In the genomic region with DNA sequence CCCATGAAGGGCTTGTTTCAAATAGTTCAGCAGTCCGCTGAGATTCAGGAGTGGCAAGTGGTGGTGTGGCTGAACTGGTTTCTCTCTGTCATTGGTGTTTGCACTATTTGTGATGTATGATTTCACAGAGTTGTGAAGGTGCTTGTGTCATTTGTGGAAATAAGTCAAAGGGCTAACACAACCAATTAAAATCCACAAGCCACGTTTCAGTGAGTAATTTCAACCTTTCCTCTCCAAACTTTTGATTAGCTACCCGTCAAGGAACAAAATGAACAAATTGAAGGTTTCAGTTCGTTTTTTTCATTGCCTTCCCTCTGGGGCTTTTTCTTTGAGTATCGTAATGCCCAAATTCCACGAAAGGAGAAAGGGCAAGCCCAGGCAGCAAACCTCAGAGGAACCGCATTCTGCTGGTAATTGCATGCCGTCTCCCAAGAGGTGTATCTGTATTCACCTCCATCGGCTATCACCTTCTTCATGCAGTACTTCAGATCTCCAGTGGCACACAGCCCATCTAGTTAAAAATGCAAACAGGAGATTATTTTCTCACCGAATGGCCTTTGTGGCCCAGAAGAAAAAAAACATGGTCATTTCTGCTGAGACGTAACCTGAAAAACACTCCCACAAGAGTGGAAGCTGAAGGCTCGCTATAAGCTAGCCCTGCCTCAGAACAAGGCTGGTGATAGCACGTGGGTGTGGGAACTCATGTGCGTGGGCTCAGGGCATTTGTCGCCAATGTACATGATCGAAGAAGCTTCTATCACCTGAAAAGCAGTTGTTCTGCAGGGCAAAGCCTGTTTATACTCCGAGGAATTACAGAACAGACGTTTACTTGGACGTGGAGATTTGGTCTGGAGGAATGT, we compare ENCODE assay signal across 12 cellular contexts.
DNase-seq lines count a peak whose midpoint lies in the region; ATAC-seq, FAIRE-seq and TF ChIP-seq lines count a peak whose summit lies in the region.
"Had no signal": no experiment of that assay in that cellular context is flagged by ENCODE, and none has a peak within 500 bp of the region (broad histone marks: within the 10 kb centered on the region; RNA-seq: fewer than 3 reads in every experiment).

No MANE protein-coding gene starts in this region.

- peaks cover 42% of the 10 kb centered on the region for H3K36me3 Mint-ChIP-seq in CD8-positive, alpha-beta T cell

- POLR2A ChIA-PET in CD8-positive, alpha-beta T cell (lab: Charles Lee) = interaction anchor here (1.2 kb wide), 1 partner anchor 13 kb away, joined by 3 read pairs; no protein-coding TSS in a partner anchor
- POLR2A ChIA-PET in K562 (lab: Yijun Ruan, JAX) = interaction anchor here (0.5 to 0.6 kb wide), 2 partner anchors 170 to 875 kb away, joined by 3 read pairs; no protein-coding TSS in a partner anchor

- TF ChIP-seq EP300 in K562 (IDR thresholded peaks at IDR 0.05; ENCODE audit: low read length) = no peak

- H3K27me3 Mint-ChIP-seq in CD8-positive, alpha-beta T cell (ENCODE audit: low read depth) = no peaks in the 10 kb centered on the region

- DNase-seq in CD8-positive, alpha-beta T cell = no peak
- DNase-seq in K562 (ENCODE audit: extremely low read depth in 1 of 4, low spot score in 3 of 4) = no peak
- no peak for DNase-seq in SJCRH30
- DNase-seq in 8988T = no peak
- no peak for DNase-seq in activated CD4-positive, CD25-positive, alpha-beta regulatory T cell (lab: John Stamatoyannopoulos, UW)
- DNase-seq: activated naive CD4-positive, alpha-beta T cell treated with anti-CD3 and anti-CD28 coated beads for 36 hours; tibial artery had no signal

- TF ChIP-seq RAD21 in K562 (CRISPR knock-in tag; conservative IDR thresholded peaks at IDR 0.05 in 1 of 2, IDR thresholded peaks at IDR 0.05 in 1 of 2) = no peak

- CTCF ChIA-PET in CD8-positive, alpha-beta T cell (lab: Charles Lee) = no interaction called here
- CTCF ChIA-PET in K562 (lab: Yijun Ruan, JAX; ENCODE audit: low intra/inter-chr PET ratio) = no interaction called here

- no peak for FAIRE-seq in K562 (lab: Jason Lieb, UNC)
- FAIRE-seq: endothelial cell of umbilical vein had no signal

- no peak for TF ChIP-seq POLR2A in K562 (conservative IDR thresholded peaks at IDR 0.05)

- H3K4me1 ChIP-seq in CD8-positive, alpha-beta T cell (ENCODE audit: insufficient read depth, low read length) = no peaks in the 10 kb centered on the region
- H3K4me1 ChIP-seq in K562 (replicated peaks in 1 of 2; ENCODE audit: control insufficient read depth in 2 of 2, insufficient read depth in 2 of 2, low read length in 2 of 2) = peaks cover 28 to 50% of the 10 kb centered on the region in 2 experiments
- H3K4me1 ChIP-seq in SJCRH30 = peaks cover 3% of the 10 kb centered on the region
- H3K4me1 ChIP-seq: HAP-1 had no signal

- H3K27ac ChIP-seq in CD8-positive, alpha-beta T cell (ENCODE audit: low read depth, low read length) = no peak overlapping the region
- H3K27ac ChIP-seq in K562 (ENCODE audit: extremely low read depth, low read depth, low read length) = peak overlapping the region; percentile 28; the same call in 1 of the 3 replicates
- no peak overlapping the region for H3K27ac ChIP-seq in SJCRH30
- H3K27ac ChIP-seq: tibial artery had no signal

- no TSS peak for BruUV-seq in K562 (replicated peaks; lab: Mats Ljungman, UMichigan)

- peak overlapping the region; percentile 45 for H3K27ac Mint-ChIP-seq in CD8-positive, alpha-beta T cell
- H3K27ac Mint-ChIP-seq: activated naive CD4-positive, alpha-beta T cell treated with anti-CD3 and anti-CD28 coated beads for 36 hours had no signal

- 38% methylated on average over 18 of the region's 19 CpGs for WGBS in K562 (ENCODE audit: insufficient coverage, low coverage, missing lambda C conversion rate)

- no peaks in the 10 kb centered on the region for H4K20me1 ChIP-seq in K562 (replicated peaks; ENCODE audit: control insufficient read depth, insufficient read depth, low read length)

- in situ Hi-C loops in K562 (cut with MboI) = no loop called here

- no peaks in the 10 kb centered on the region for H3K36me3 ChIP-seq in CD8-positive, alpha-beta T cell (ENCODE audit: insufficient read depth, low read length)
- no peaks in the 10 kb centered on the region for H3K36me3 ChIP-seq in K562 (ENCODE audit: control insufficient read depth, insufficient read depth, low read length)
- H3K36me3 ChIP-seq in SJCRH30 = no peaks in the 10 kb centered on the region
- H3K36me3 ChIP-seq: HAP-1, tibial artery had no signal

- H3K27me3 ChIP-seq in CD8-positive, alpha-beta T cell (ENCODE audit: insufficient read depth, low read length) = no peaks in the 10 kb centered on the region
- H3K27me3 ChIP-seq in K562 (ENCODE audit: control insufficient read depth in 2 of 2, insufficient read depth in 2 of 2, low read length in 2 of 2) = no peaks in the 10 kb centered on the region
- no peaks in the 10 kb centered on the region for H3K27me3 ChIP-seq in SJCRH30
- H3K27me3 ChIP-seq: tibial artery had no signal

- peak overlapping the region; percentile 24 to 72; a peak in 3 of 4 replicates for H3K9ac ChIP-seq in K562 (ENCODE audit: insufficient read depth in 1 of 2, low read depth in 2 of 2, low read length in 2 of 2)

- H2AFZ ChIP-seq in K562 (ENCODE audit: low read depth, low read length) = peak overlapping the region; percentile 89

- peak; percentile 51 for ATAC-seq in CD8-positive, alpha-beta T cell
- peak; percentile 53 for ATAC-seq in GM19025 (IDR thresholded peaks at IDR 0.05; ENCODE audit: low read depth, unreplicated experiment)
- ATAC-seq in HG02884 (IDR thresholded peaks at IDR 0.05; ENCODE audit: unreplicated experiment) = peak; percentile 40
- peak; percentile 17 for ATAC-seq in K562
- no peak for ATAC-seq in HG02840 (IDR thresholded peaks at IDR 0.05; ENCODE audit: low FRiP score, unreplicated experiment)

- peak overlapping the region; percentile 66; the same call in 1 of the 2 replicates for H3K4me2 ChIP-seq in K562 (ENCODE audit: insufficient read depth, low read length)

- H3K4me3 Mint-ChIP-seq in CD8-positive, alpha-beta T cell = peak overlapping the region; percentile 2
- H3K4me3 Mint-ChIP-seq: activated naive CD4-positive, alpha-beta T cell treated with anti-CD3 and anti-CD28 coated beads for 36 hours had no signal

- intact Hi-C loops in CD8-positive, alpha-beta T cell (cut with DNase I, micrococcal nuclease) = no loop called here
- intact Hi-C loops in K562 (cut with micrococcal nuclease) = loop anchor here (10.0 kb wide), 1 partner anchor 618 kb away; no protein-coding TSS in a partner anchor

- H3K9me3 ChIP-seq in CD8-positive, alpha-beta T cell (ENCODE audit: low read length) = no peaks in the 10 kb centered on the region
- H3K9me3 ChIP-seq in K562 (replicated peaks; ENCODE audit: control insufficient read depth, insufficient read depth, low read depth, low read length) (no peaks in the 10 kb centered on the region), SJCRH30 (replicated peaks) (no peaks in the 10 kb centered on the region; the same call in none of the 2 replicates)
- H3K9me3 ChIP-seq: HAP-1, tibial artery had no signal

- H3K4me1 Mint-ChIP-seq in CD8-positive, alpha-beta T cell (ENCODE audit: low read depth) = peaks cover 16% of the 10 kb centered on the region

- H3K4me3 ChIP-seq in CD8-positive, alpha-beta T cell (ENCODE audit: low read depth, low read length) = no peak overlapping the region
- H3K4me3 ChIP-seq in K562 (no peak overlapping the region), SJCRH30 (no peak overlapping the region)
- H3K4me3 ChIP-seq: HAP-1, tibial artery had no signal

- no peaks in the 10 kb centered on the region for H3K79me2 ChIP-seq in K562 (ENCODE audit: control insufficient read depth, insufficient read depth, low read length)

- TF ChIP-seq CTCF in CD8-positive, alpha-beta T cell (IDR thresholded peaks at IDR 0.05) = no peak
- TF ChIP-seq CTCF in K562 (IDR thresholded peaks at IDR 0.05 in 2 of 3, conservative IDR thresholded peaks at IDR 0.05 in 1 of 3; ENCODE audit: insufficient read depth in 2 of 3, low read depth in 1 of 3, low read length in 3 of 3) = no peak

- no peaks in the 10 kb centered on the region for H3K9me3 Mint-ChIP-seq in CD8-positive, alpha-beta T cell
- H3K9me3 Mint-ChIP-seq: activated naive CD4-positive, alpha-beta T cell treated with anti-CD3 and anti-CD28 coated beads for 36 hours had no signal

- no peaks in the 10 kb centered on the region for H3K9me1 ChIP-seq in K562 (ENCODE audit: control insufficient read depth, insufficient read depth, low read length)

TF ChIP-seq in K562, 482 proteins besides CTCF, POLR2A, EP300 and RAD21 (continues in another document):
- TF ChIP-seq ZNF274 (IDR thresholded peaks at IDR 0.05; ENCODE audit: borderline replicate concordance, low read depth, low read length) = no peak
- peak; percentile 35 for TF ChIP-seq NFIC (IDR thresholded peaks at IDR 0.05)
- TF ChIP-seq HNRNPH1 (optimal IDR thresholded peaks at IDR 0.05; ENCODE audit: low read depth, low read length) = no peak
- peak; percentile 65 for TF ChIP-seq EGR1 (conservative IDR thresholded peaks at IDR 0.05)
- peak; percentile 30; the same call in 1 of the 2 replicates for TF ChIP-seq L3MBTL2 (IDR thresholded peaks at IDR 0.05)
- no peak for TF ChIP-seq DEAF1 (CRISPR knock-in tag; IDR thresholded peaks at IDR 0.05)
